17 cellular contexts compared by ENCODE assay signal in the genomic region with DNA sequence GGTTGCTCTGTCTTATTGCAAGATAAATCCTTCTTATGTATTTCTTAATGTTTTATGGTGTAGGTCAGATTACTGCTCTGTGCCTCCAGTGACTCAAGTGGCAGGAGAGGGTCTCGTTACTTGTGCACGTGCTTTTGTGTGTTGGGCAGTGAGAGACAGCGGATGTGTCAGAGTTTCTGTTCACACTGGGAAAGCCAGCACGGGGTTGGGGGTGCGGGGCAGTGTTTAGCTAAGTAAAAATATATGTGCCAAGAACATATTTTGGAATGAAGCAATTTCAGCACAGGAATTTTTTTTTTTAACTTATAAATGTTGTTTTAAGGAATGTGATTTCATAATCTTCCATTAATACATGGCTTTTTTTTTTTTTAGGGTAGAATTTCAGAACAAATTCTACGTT. TPM values are rescaled to one million over a fixed set of nuclear protein-coding genes. Genes with fewer than 3 reads are reported as not detected.
DNase-seq lines count a peak whose midpoint lies in the region; ATAC-seq and TF ChIP-seq lines count a peak whose summit lies in the region.
"Had no signal": no experiment of that assay in that cellular context is flagged by ENCODE, and none has a peak within 500 bp of the region (broad histone marks: within the 10 kb centered on the region; RNA-seq: fewer than 3 reads in every experiment).

No MANE protein-coding gene starts in this region.

- TF ChIP-seq CTCF in left ventricle myocardium inferior (IDR thresholded peaks at IDR 0.05; ENCODE audit: borderline replicate concordance) = no peak

- DNase-seq in AG08396 (ENCODE audit: low spot score) = peak; percentile 63
- DNase-seq in HS-5 (ENCODE audit: low read depth) = peak; percentile 58
- DNase-seq in dedifferentiated amniotic fluid mesenchymal stem cell (ENCODE audit: extremely low spot score) = peak; percentile 41
- DNase-seq in non-pigmented ciliary epithelial cell (ENCODE audit: low read depth) = peak; percentile 14
- no peak for DNase-seq in left ventricle myocardium inferior
- no peak for DNase-seq in midbrain (lab: John Stamatoyannopoulos, UW)
- DNase-seq: ACHN; activated naive CD8-positive, alpha-beta T cell treated with anti-CD3 and anti-CD28 coated beads, Interleukin-2, amount 10 ng/mL, durations not matched to agents 7 days and 5 days; effector memory CD8-positive, alpha-beta T cell; foreskin melanocyte; NCI-H1105 treated with DMSO at 0.1 percent for 48 hours had no signal

- no peak overlapping the region for H3K4me3 ChIP-seq in left ventricle myocardium inferior
- H3K4me3 ChIP-seq: HAP-1, right atrium auricular region had no signal

- no peaks in the 10 kb centered on the region for H3K9me3 ChIP-seq in left ventricle myocardium inferior (replicated peaks)
- H3K9me3 ChIP-seq: HAP-1, right atrium auricular region had no signal

- no peak overlapping the region for H3K27ac ChIP-seq in left ventricle myocardium inferior (replicated peaks)
- H3K27ac ChIP-seq: KMS-11, right atrium auricular region had no signal

- H3K27me3 ChIP-seq in left ventricle myocardium inferior (ENCODE audit: low read depth) = peaks cover 19% of the 10 kb centered on the region

- no peak for ATAC-seq in GM21825 (IDR thresholded peaks at IDR 0.05; ENCODE audit: unreplicated experiment)
- ATAC-seq in HG02678 (IDR thresholded peaks at IDR 0.05; ENCODE audit: unreplicated experiment) = no peak
- ATAC-seq: effector memory CD8-positive, alpha-beta T cell; Panc1 had no signal

- intact Hi-C loops in left ventricle myocardium inferior (cut with micrococcal nuclease) = no loop called here

- H3K36me3 ChIP-seq in left ventricle myocardium inferior = peaks cover 68% of the 10 kb centered on the region

- H3K4me1 ChIP-seq in left ventricle myocardium inferior = peaks cover 12% of the 10 kb centered on the region
- H3K4me1 ChIP-seq: HAP-1 had no signal

RNA-seq across cellular contexts. Expression of gene DNAH10, which starts 4.5 kb away (rescaled TPM):
- not detected for total RNA-seq in left ventricle myocardium inferior

RNA-seq across cellular contexts. Expression of gene ATP6V0A2, which starts 45.4 kb away (rescaled TPM):
- 12.4 TPM for total RNA-seq in left ventricle myocardium inferior

Comparison
In these comparisons a context has a peak if more than half of its experiments do, and no peak if none do; other contexts are left out.
1. DNase-seq: peak in AG08396 (single experiment), HS-5 (single experiment), dedifferentiated amniotic fluid mesenchymal stem cell (single experiment) and non-pigmented ciliary epithelial cell (single experiment); none in left ventricle myocardium inferior (single experiment) and midbrain (single experiment).